1 cellular context compared by ENCODE assay signal in genomic region chr2:156334496-156335478, GRCh38.
TF ChIP-seq lines count a peak whose summit lies in the region.

No MANE protein-coding gene starts in this region.

TF ChIP-seq in A549, 52 proteins besides CTCF, POLR2A, EP300 and RAD21 (continued from another document):
- no peak for TF ChIP-seq HMGXB4 (CRISPR knock-in tag; IDR thresholded peaks at IDR 0.05; ENCODE audit: borderline replicate concordance)
- TF ChIP-seq USF2 (IDR thresholded peaks at IDR 0.05), result no peak
- no peak for TF ChIP-seq MAFK (IDR thresholded peaks at IDR 0.05; ENCODE audit: partially characterized antibody)
- TF ChIP-seq TFCP2L1 (CRISPR knock-in tag; IDR thresholded peaks at IDR 0.05), result peak; percentile 81
- TF ChIP-seq ZFP36 (IDR thresholded peaks at IDR 0.05; ENCODE audit: borderline replicate concordance, partially characterized antibody), result no peak
- TF ChIP-seq FOSB (CRISPR knock-in tag; IDR thresholded peaks at IDR 0.05), result no peak
- TF ChIP-seq MAZ (IDR thresholded peaks at IDR 0.05; ENCODE audit: borderline replicate concordance, low read depth, low read length), result no peak
- peak; percentile 58; the same call in 1 of the 2 replicates for TF ChIP-seq RARB (CRISPR knock-in tag; IDR thresholded peaks at IDR 0.05)
- 0 out of 2 replicates have a peak, but pooled peaks have one; percentile 66 for TF ChIP-seq EHF (CRISPR knock-in tag; IDR thresholded peaks at IDR 0.05)
- TF ChIP-seq KDM5A (IDR thresholded peaks at IDR 0.05), result no peak
- TF ChIP-seq CEBPB (IDR thresholded peaks at IDR 0.05), result no peak
- TF ChIP-seq, protein P1, sequence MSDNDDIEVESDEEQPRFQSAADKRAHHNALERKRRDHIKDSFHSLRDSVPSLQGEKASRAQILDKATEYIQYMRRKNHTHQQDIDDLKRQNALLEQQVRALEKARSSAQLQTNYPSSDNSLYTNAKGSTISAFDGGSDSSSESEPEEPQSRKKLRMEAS (IDR thresholded peaks at IDR 0.05), result peak; percentile 47
- peak; percentile 87 for TF ChIP-seq BCL3 (IDR thresholded peaks at IDR 0.05)
- no peak for TF ChIP-seq TP53 (CRISPR knock-in tag; IDR thresholded peaks at IDR 0.05)
- TF ChIP-seq FOXS1 (CRISPR knock-in tag; IDR thresholded peaks at IDR 0.05), result peak; percentile 64; the same call in 1 of the 2 replicates
- TF ChIP-seq GATA3 (IDR thresholded peaks at IDR 0.05; ENCODE audit: borderline replicate concordance), result peak; percentile 56
- TF ChIP-seq RFX5 (IDR thresholded peaks at IDR 0.05), result no peak
- TF ChIP-seq HOXB5 (CRISPR knock-in tag; IDR thresholded peaks at IDR 0.05), result peak; percentile 87
- TF ChIP-seq KDM1A (IDR thresholded peaks at IDR 0.05; ENCODE audit: low read depth), result no peak
- no peak for TF ChIP-seq JUNB (IDR thresholded peaks at IDR 0.05)
- peak; percentile 48; the same call in 1 of the 2 replicates for TF ChIP-seq HOXB13 (CRISPR knock-in tag; IDR thresholded peaks at IDR 0.05; ENCODE audit: low read depth)
- no peak for TF ChIP-seq MYC (IDR thresholded peaks at IDR 0.05; ENCODE audit: borderline replicate concordance, low read length)
- TF ChIP-seq FOSL2 (IDR thresholded peaks at IDR 0.05), result no peak
- TF ChIP-seq FOSL2 (CRISPR knock-in tag; IDR thresholded peaks at IDR 0.05), result peak; percentile 69
- TF ChIP-seq, protein P2, sequence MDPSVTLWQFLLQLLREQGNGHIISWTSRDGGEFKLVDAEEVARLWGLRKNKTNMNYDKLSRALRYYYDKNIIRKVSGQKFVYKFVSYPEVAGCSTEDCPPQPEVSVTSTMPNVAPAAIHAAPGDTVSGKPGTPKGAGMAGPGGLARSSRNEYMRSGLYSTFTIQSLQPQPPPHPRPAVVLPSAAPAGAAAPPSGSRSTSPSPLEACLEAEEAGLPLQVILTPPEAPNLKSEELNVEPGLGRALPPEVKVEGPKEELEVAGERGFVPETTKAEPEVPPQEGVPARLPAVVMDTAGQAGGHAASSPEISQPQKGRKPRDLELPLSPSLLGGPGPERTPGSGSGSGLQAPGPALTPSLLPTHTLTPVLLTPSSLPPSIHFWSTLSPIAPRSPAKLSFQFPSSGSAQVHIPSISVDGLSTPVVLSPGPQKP (IDR thresholded peaks at IDR 0.05; ENCODE audit: low read depth, low read length), result no peak
- TF ChIP-seq ZSCAN20 (CRISPR knock-in tag; IDR thresholded peaks at IDR 0.05), result no peak
- no peak for TF ChIP-seq CBX8 (IDR thresholded peaks at IDR 0.05)
- TF ChIP-seq NPAS2 (CRISPR knock-in tag; IDR thresholded peaks at IDR 0.05; ENCODE audit: borderline replicate concordance), result no peak
- TF ChIP-seq EHMT2 (IDR thresholded peaks at IDR 0.05; ENCODE audit: low read depth), result no peak
- TF ChIP-seq CHD2 (IDR thresholded peaks at IDR 0.05; ENCODE audit: low read length, partially characterized antibody), result peak; percentile 58
- TF ChIP-seq SMC3 (IDR thresholded peaks at IDR 0.05), result peak; percentile 15; the same call in 1 of the 3 replicates
- TF ChIP-seq RCOR1 (IDR thresholded peaks at IDR 0.05; ENCODE audit: low read depth, low read length), result no peak
- TF ChIP-seq ZNF302 (CRISPR knock-in tag; IDR thresholded peaks at IDR 0.05), result no peak
- TF ChIP-seq E2F6 (IDR thresholded peaks at IDR 0.05; ENCODE audit: borderline replicate concordance, low read depth), result no peak; the same call in 1 of the 2 replicates
- no peak for TF ChIP-seq SREBF2 (IDR thresholded peaks at IDR 0.05)
- TF ChIP-seq REST (IDR thresholded peaks at IDR 0.05), result no peak
- no peak for TF ChIP-seq HES2 (IDR thresholded peaks at IDR 0.05)
- no peak for TF ChIP-seq POLR2AphosphoS2 (conservative IDR thresholded peaks at IDR 0.05; ENCODE audit: low read length)
- no peak for TF ChIP-seq HEYL (CRISPR knock-in tag; IDR thresholded peaks at IDR 0.05)
- no peak for TF ChIP-seq ESRRA (IDR thresholded peaks at IDR 0.05; ENCODE audit: borderline replicate concordance, low read length)
- peak; percentile 60 to 88; a peak in 4 of 5 replicates for TF ChIP-seq JUN (IDR thresholded peaks at IDR 0.05)
